ENCODE assay signal across 24 cellular contexts in the genomic region with DNA sequence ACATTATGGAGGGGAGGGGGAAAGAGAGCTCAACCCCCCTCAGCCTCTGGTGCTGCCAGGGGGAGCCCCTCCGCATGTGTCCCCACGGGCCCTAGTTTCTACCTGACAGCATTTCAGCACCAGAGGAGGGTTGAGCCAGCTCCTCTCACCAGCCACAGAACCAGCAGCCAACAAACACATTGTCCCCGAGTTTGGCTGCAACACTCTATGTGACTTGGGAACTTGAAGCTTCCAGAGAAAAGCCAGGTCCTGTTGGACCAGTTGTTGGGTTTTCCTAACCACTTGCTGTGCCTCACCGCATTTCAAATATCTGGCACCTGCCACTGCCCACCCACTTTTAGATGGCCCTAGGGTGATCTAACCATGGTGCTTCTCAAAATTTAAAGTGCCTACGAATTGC. TPM values are rescaled to one million over a fixed set of nuclear protein-coding genes. Genes with fewer than 3 reads are reported as not detected.
"Had no signal": no experiment of that assay in that cellular context is flagged by ENCODE, and none has a peak within 500 bp of the region (broad histone marks: within the 10 kb centered on the region; RNA-seq: fewer than 3 reads in every experiment).

No MANE protein-coding gene starts in this region.

- H3K36me3 Mint-ChIP-seq: WTC11 had no signal

- H3K9me3 ChIP-seq: breast epithelium, Peyer's patch had no signal

- DNase-seq: activated CD4-positive, alpha-beta memory T cell treated with anti-CD3 and anti-CD28 coated beads for 36 hours; activated CD4-positive, alpha-beta T cell treated with anti-CD3 and anti-CD28 coated beads for 1 hour; activated CD4-positive, alpha-beta T cell treated with anti-CD3 and anti-CD28 coated beads, Interleukin-2, amount 10 ng/mL, durations not matched to agents 7 days and 5 days; activated CD8-positive, alpha-beta memory T cell treated with anti-CD3 and anti-CD28 coated beads for 24 hours; activated effector memory CD4-positive, alpha-beta T cell treated with anti-CD3 and anti-CD28 coated beads, Interleukin-2, amount 50 U/mL, for 16 hours; activated naive CD4-positive, alpha-beta T cell treated with Interleukin-2 at 50 U/mL for 16 hours; activated T-cell treated with anti-CD3 and anti-CD28 coated beads, Interleukin-2, amount 50 U/mL, for 4 hours; aorta; central memory CD4-positive, alpha-beta T cell; MM.1S; NCI-H1105; NCI-H1436; NCI-H187; NCI-H2081; NCI-H510A treated with DMSO at 0.1 percent for 48 hours; NCI-H69; Peyer's patch; SHP77 treated with DMSO at 0.1 percent for 48 hours had no signal

- H3K4me3 ChIP-seq: breast epithelium, Peyer's patch had no signal

- H3K27ac ChIP-seq: Peyer's patch, RWPE1 had no signal

- ATAC-seq: activated naive CD4-positive, alpha-beta T cell treated with anti-CD3 and anti-CD28 coated beads, Interleukin-2, amount 50 U/mL, for 72 hours; activated T-cell treated with anti-CD3 and anti-CD28 coated beads, Interleukin-2, amount 50 U/mL, for 4 hours; WTC11 had no signal

- H3K9me3 Mint-ChIP-seq: activated CD4-positive, alpha-beta memory T cell treated with anti-CD3 and anti-CD28 coated beads for 36 hours; activated CD4-positive, alpha-beta T cell treated with anti-CD3 and anti-CD28 coated beads, Interleukin-2, amount 10 ng/mL, durations not matched to agents 7 days and 5 days; activated naive CD4-positive, alpha-beta T cell treated with anti-CD3 and anti-CD28 coated beads, Interleukin-2, amount 50 U/mL, for 72 hours; activated T-cell treated with anti-CD3 and anti-CD28 coated beads, Interleukin-2, amount 50 U/mL, for 4 hours; T-helper 1 cell treated with Interleukin-12 subunit alpha and Interleukin-12 subunit beta and Interleukin-4 antibody, amounts not matched to agents 30 μg/mL and 1 μg/mL, for 36 hours; WTC11 had no signal

- H3K4me1 ChIP-seq: breast epithelium, Peyer's patch had no signal

- H3K27ac Mint-ChIP-seq: activated CD4-positive, alpha-beta memory T cell treated with anti-CD3 and anti-CD28 coated beads for 36 hours; activated CD4-positive, alpha-beta T cell treated with anti-CD3 and anti-CD28 coated beads, Interleukin-2, amount 10 ng/mL, durations not matched to agents 7 days and 5 days; activated naive CD4-positive, alpha-beta T cell treated with anti-CD3 and anti-CD28 coated beads, Interleukin-2, amount 50 U/mL, for 72 hours; T-helper 1 cell treated with Interleukin-12 subunit alpha and Interleukin-12 subunit beta and Interleukin-4 antibody, amounts not matched to agents 30 μg/mL and 1 μg/mL, for 36 hours; WTC11 had no signal

- H3K36me3 ChIP-seq: breast epithelium, Peyer's patch had no signal

- H3K27me3 Mint-ChIP-seq: activated CD4-positive, alpha-beta memory T cell treated with anti-CD3 and anti-CD28 coated beads for 36 hours; activated CD4-positive, alpha-beta T cell treated with anti-CD3 and anti-CD28 coated beads, Interleukin-2, amount 10 ng/mL, durations not matched to agents 7 days and 5 days had no signal

- H3K4me3 Mint-ChIP-seq: activated CD4-positive, alpha-beta memory T cell treated with anti-CD3 and anti-CD28 coated beads for 36 hours; activated CD4-positive, alpha-beta T cell treated with anti-CD3 and anti-CD28 coated beads, Interleukin-2, amount 10 ng/mL, durations not matched to agents 7 days and 5 days; activated T-cell treated with anti-CD3 and anti-CD28 coated beads, Interleukin-2, amount 50 U/mL, for 4 hours; T-helper 1 cell treated with Interleukin-12 subunit alpha and Interleukin-12 subunit beta and Interleukin-4 antibody, amounts not matched to agents 30 μg/mL and 1 μg/mL, for 36 hours; WTC11 had no signal

- H3K27me3 ChIP-seq: breast epithelium, Peyer's patch had no signal

RNA-seq across cellular contexts. Expression of gene TMA7B, which starts 13.5 kb away (rescaled TPM):
- total RNA-seq: Peyer's patch, WTC11 had no signal
- polyA plus RNA-seq: aorta had no signal

RNA-seq across cellular contexts. Expression of gene FAM83F, which starts 21.1 kb away (rescaled TPM):
- total RNA-seq: SK-MEL-5 had no signal
